Comparison of ENCODE assay signal across 8 cellular contexts in genomic region chr12:4118601-4119156, GRCh38.
DNase-seq lines count a peak whose midpoint lies in the region; ATAC-seq, FAIRE-seq and TF ChIP-seq lines count a peak whose summit lies in the region.
"Had no signal": no experiment of that assay in that cellular context is flagged by ENCODE, and none has a peak within 500 bp of the region (broad histone marks: within the 10 kb centered on the region; RNA-seq: fewer than 3 reads in every experiment).

No MANE protein-coding gene starts in this region.

- H3K4me1 Mint-ChIP-seq in activated CD8-positive, alpha-beta T cell treated with anti-CD3 and anti-CD28 coated beads for 36 hours (ENCODE audit: low read depth) = peaks cover 58% of the 10 kb centered on the region
- H3K4me1 Mint-ChIP-seq in nephron progenitor cell = peaks cover 71% of the 10 kb centered on the region

- H3K27me3 Mint-ChIP-seq in activated CD8-positive, alpha-beta T cell treated with anti-CD3 and anti-CD28 coated beads for 36 hours = no peaks in the 10 kb centered on the region
- peaks cover 24% of the 10 kb centered on the region for H3K27me3 Mint-ChIP-seq in nephron progenitor cell (ENCODE audit: low read depth, poor library complexity)

- TF ChIP-seq CTCF in activated CD8-positive, alpha-beta T cell treated with anti-CD3 and anti-CD28 coated beads for 36 hours (IDR thresholded peaks at IDR 0.05) = no peak
- TF ChIP-seq CTCF in nephron progenitor cell (IDR thresholded peaks at IDR 0.05) = no peak

- no peak for FAIRE-seq in GM12892 (lab: Jason Lieb, UNC)

- H3K36me3 Mint-ChIP-seq in activated CD8-positive, alpha-beta T cell treated with anti-CD3 and anti-CD28 coated beads for 36 hours (ENCODE audit: low read depth) = peaks cover 3% of the 10 kb centered on the region
- no peaks in the 10 kb centered on the region for H3K36me3 Mint-ChIP-seq in nephron progenitor cell (ENCODE audit: low read depth)

- H3K9me3 Mint-ChIP-seq in activated CD8-positive, alpha-beta T cell treated with anti-CD3 and anti-CD28 coated beads for 36 hours = no peaks in the 10 kb centered on the region
- H3K9me3 Mint-ChIP-seq in nephron progenitor cell = peaks cover 16% of the 10 kb centered on the region

- H3K4me3 Mint-ChIP-seq in activated CD8-positive, alpha-beta T cell treated with anti-CD3 and anti-CD28 coated beads for 36 hours = peak overlapping the region; percentile 56
- peak overlapping the region; percentile 16 for H3K4me3 Mint-ChIP-seq in nephron progenitor cell

- CTCF ChIA-PET in activated CD8-positive, alpha-beta T cell treated with anti-CD3 and anti-CD28 coated beads for 36 hours (lab: Charles Lee) = interaction anchor here (0.6 to 5.0 kb wide), 7 partner anchors 11 to 158 kb away, joined by 3 to 41 read pairs (median 8); no protein-coding TSS in a partner anchor

- no peak for DNase-seq in activated CD8-positive, alpha-beta T cell treated with anti-CD3 and anti-CD28 coated beads for 36 hours
- no peak for DNase-seq in nephron progenitor cell
- no peak for DNase-seq in NCI-H1436 treated with DMSO at 0.1 percent for 48 hours (lab: John Stamatoyannopoulos, UW)
- DNase-seq in GM12892 (ENCODE audit: insufficient read length) = no peak
- no peak for DNase-seq in NCI-H1930 (lab: John Stamatoyannopoulos, UW)
- DNase-seq: SHP77 treated with DMSO at 0.1 percent for 48 hours had no signal

- no peak; the same call in 1 of the 2 replicates for TF ChIP-seq POLR2A in GM12892 (IDR thresholded peaks at IDR 0.05; ENCODE audit: low read depth, low read length)

- POLR2A ChIA-PET in activated CD8-positive, alpha-beta T cell treated with anti-CD3 and anti-CD28 coated beads for 36 hours (lab: Charles Lee) = interaction anchor here (1.2 to 9.4 kb wide), 12 partner anchors 10 to 176 kb away, joined by 3 to 97 read pairs (median 7); partner anchors contain the start of gene CCND2

- intact Hi-C loops in activated CD8-positive, alpha-beta T cell treated with anti-CD3 and anti-CD28 coated beads for 36 hours (cut with micrococcal nuclease) = no loop called here

- ATAC-seq in GM18909 (IDR thresholded peaks at IDR 0.05; ENCODE audit: poor library complexity, unreplicated experiment) = peak; percentile 11
- peak; percentile 11 for ATAC-seq in HG02642 (IDR thresholded peaks at IDR 0.05; ENCODE audit: poor library complexity, unreplicated experiment)
- ATAC-seq in activated CD8-positive, alpha-beta T cell treated with anti-CD3 and anti-CD28 coated beads for 36 hours = peak; percentile 48

- H3K27ac Mint-ChIP-seq in activated CD8-positive, alpha-beta T cell treated with anti-CD3 and anti-CD28 coated beads for 36 hours = peak overlapping the region; percentile 90
- no peak overlapping the region for H3K27ac Mint-ChIP-seq in nephron progenitor cell
